ENCODE assay signal across 1 cellular context in genomic region chr11:3786781-3787428, GRCh38.
TF ChIP-seq lines count a peak whose summit lies in the region.

No MANE protein-coding gene starts in this region.

TF ChIP-seq in WTC11, 78 proteins besides CTCF, POLR2A, EP300 and RAD21:
- TF ChIP-seq USF1 (CRISPR knock-in tag; IDR thresholded peaks at IDR 0.05) (no peak), GTF2I (CRISPR knock-in tag; conservative IDR thresholded peaks at IDR 0.05) (no peak), HMGA2 (CRISPR knock-in tag; IDR thresholded peaks at IDR 0.05) (no peak), CBFB (CRISPR knock-in tag; IDR thresholded peaks at IDR 0.05; ENCODE audit: low read depth) (no peak), ATF6 (CRISPR knock-in tag; IDR thresholded peaks at IDR 0.05) (no peak), IRF2 (CRISPR knock-in tag; IDR thresholded peaks at IDR 0.05; ENCODE audit: borderline replicate concordance, low read depth) (no peak), IRF1 (CRISPR knock-in tag; IDR thresholded peaks at IDR 0.05) (no peak), NFATC4 (CRISPR knock-in tag; IDR thresholded peaks at IDR 0.05) (no peak), ZMAT4 (CRISPR knock-in tag; IDR thresholded peaks at IDR 0.05) (no peak), NFYB (CRISPR knock-in tag; conservative IDR thresholded peaks at IDR 0.05; ENCODE audit: low read depth) (no peak), ETV6 (CRISPR knock-in tag; IDR thresholded peaks at IDR 0.05) (no peak), ZNF232 (CRISPR knock-in tag; IDR thresholded peaks at IDR 0.05) (no peak), ELF4 (CRISPR knock-in tag; IDR thresholded peaks at IDR 0.05; ENCODE audit: low read depth) (no peak), PREB (CRISPR knock-in tag; IDR thresholded peaks at IDR 0.05; ENCODE audit: borderline replicate concordance) (no peak), ZBTB43 (CRISPR knock-in tag; IDR thresholded peaks at IDR 0.05) (no peak), PRRX2 (CRISPR knock-in tag; IDR thresholded peaks at IDR 0.05) (no peak), FOXJ3 (CRISPR knock-in tag; IDR thresholded peaks at IDR 0.05; ENCODE audit: borderline replicate concordance) (no peak), MLX (CRISPR knock-in tag; IDR thresholded peaks at IDR 0.05) (no peak)
TF ChIP-seq in WTC11: peak in this region for 0.
